In the genomic region with DNA sequence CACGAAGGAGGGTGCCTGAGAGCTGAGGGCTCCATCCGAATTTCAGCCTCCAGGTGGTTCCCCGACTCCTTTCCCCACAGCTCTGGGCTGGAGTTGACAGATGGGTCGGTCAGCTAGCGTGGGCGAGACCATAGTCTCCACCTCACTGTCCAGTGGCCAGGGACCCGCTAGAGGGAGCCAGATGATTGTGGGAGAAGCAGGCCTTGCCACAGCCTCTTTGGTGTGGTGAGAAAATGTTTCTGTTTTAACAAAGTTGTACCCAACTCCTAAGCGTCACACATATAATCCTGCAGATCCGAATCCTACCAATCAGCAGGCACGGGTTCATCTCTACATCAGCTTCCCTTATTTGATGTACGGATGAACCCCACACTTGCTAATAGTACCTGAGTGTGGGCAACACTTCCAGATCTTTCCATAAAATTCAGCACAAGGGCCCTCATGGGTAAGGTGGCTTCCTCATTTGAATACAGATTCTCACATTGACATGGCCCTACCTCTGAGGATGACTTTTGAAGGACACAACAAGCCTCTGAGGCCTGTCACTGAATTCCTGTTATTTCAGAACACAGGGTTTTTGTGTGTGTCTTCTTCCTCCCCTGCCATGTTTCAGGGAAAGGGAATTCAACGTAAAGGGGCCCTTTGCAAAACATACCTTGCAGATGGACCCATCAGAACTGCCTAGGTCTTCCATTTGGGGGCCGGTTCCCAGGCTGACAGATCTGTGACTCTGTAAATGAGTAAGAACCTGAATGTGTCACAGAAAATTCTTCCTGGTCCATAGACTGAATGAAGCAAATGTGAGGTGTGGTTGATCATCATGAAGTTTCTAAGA, we compare ENCODE assay signal across 1 cellular context.
TF ChIP-seq lines count a peak whose summit lies in the region.

No MANE protein-coding gene starts in this region.

TF ChIP-seq in GM12878, 131 proteins besides CTCF, POLR2A, EP300 and RAD21 (continued from another document and continues in another):
- TF ChIP-seq CREB1 (IDR thresholded peaks at IDR 0.05; ENCODE audit: low read depth): peak; percentile 63; the same call in 1 of the 2 replicates
- TF ChIP-seq SUZ12 (IDR thresholded peaks at IDR 0.05; ENCODE audit: unreplicated experiment): no peak
- TF ChIP-seq RB1 (IDR thresholded peaks at IDR 0.05; ENCODE audit: borderline replicate concordance): no peak; the same call in 1 of the 2 replicates
- TF ChIP-seq, protein P1, sequence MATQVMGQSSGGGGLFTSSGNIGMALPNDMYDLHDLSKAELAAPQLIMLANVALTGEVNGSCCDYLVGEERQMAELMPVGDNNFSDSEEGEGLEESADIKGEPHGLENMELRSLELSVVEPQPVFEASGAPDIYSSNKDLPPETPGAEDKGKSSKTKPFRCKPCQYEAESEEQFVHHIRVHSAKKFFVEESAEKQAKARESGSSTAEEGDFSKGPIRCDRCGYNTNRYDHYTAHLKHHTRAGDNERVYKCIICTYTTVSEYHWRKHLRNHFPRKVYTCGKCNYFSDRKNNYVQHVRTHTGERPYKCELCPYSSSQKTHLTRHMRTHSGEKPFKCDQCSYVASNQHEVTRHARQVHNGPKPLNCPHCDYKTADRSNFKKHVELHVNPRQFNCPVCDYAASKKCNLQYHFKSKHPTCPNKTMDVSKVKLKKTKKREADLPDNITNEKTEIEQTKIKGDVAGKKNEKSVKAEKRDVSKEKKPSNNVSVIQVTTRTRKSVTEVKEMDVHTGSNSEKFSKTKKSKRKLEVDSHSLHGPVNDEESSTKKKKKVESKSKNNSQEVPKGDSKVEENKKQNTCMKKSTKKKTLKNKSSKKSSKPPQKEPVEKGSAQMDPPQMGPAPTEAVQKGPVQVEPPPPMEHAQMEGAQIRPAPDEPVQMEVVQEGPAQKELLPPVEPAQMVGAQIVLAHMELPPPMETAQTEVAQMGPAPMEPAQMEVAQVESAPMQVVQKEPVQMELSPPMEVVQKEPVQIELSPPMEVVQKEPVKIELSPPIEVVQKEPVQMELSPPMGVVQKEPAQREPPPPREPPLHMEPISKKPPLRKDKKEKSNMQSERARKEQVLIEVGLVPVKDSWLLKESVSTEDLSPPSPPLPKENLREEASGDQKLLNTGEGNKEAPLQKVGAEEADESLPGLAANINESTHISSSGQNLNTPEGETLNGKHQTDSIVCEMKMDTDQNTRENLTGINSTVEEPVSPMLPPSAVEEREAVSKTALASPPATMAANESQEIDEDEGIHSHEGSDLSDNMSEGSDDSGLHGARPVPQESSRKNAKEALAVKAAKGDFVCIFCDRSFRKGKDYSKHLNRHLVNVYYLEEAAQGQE (IDR thresholded peaks at IDR 0.05; ENCODE audit: low read depth, low read length): no peak
- TF ChIP-seq JUNB (IDR thresholded peaks at IDR 0.05): peak; percentile 97
- 0 out of 2 replicates have a peak, but pooled peaks have one; percentile 46 for TF ChIP-seq RCOR1 (conservative IDR thresholded peaks at IDR 0.05; ENCODE audit: low read depth, low read length)
- TF ChIP-seq ELK1 (IDR thresholded peaks at IDR 0.05; ENCODE audit: low read depth, low read length): no peak
- peak; percentile 85 for TF ChIP-seq ATF2 (IDR thresholded peaks at IDR 0.05; ENCODE audit: low read length)
- TF ChIP-seq TBL1XR1 (IDR thresholded peaks at IDR 0.05; ENCODE audit: low read depth, low read length): peak; percentile 81
- peak; percentile 64 for TF ChIP-seq CUX1 (IDR thresholded peaks at IDR 0.05; ENCODE audit: insufficient replicate concordance, low read depth, low read length)
- TF ChIP-seq FOXM1 (IDR thresholded peaks at IDR 0.05; ENCODE audit: low read depth, low read length): peak; percentile 57; the same call in 1 of the 2 replicates
- TF ChIP-seq, protein P2, sequence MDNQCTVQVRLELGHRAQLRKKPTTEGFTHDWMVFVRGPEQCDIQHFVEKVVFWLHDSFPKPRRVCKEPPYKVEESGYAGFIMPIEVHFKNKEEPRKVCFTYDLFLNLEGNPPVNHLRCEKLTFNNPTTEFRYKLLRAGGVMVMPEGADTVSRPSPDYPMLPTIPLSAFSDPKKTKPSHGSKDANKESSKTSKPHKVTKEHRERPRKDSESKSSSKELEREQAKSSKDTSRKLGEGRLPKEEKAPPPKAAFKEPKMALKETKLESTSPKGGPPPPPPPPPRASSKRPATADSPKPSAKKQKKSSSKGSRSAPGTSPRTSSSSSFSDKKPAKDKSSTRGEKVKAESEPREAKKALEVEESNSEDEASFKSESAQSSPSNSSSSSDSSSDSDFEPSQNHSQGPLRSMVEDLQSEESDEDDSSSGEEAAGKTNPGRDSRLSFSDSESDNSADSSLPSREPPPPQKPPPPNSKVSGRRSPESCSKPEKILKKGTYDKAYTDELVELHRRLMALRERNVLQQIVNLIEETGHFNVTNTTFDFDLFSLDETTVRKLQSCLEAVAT (IDR thresholded peaks at IDR 0.05): peak; percentile 86
- peak; percentile 76 for TF ChIP-seq YY1 (IDR thresholded peaks at IDR 0.05; ENCODE audit: low read depth, low read length)
- peak; percentile 91 for TF ChIP-seq TCF7 (IDR thresholded peaks at IDR 0.05; ENCODE audit: borderline replicate concordance)
- TF ChIP-seq POLR2AphosphoS5 (IDR thresholded peaks at IDR 0.05; ENCODE audit: low read length): peak; percentile 64; the same call in 1 of the 2 replicates
- no peak for TF ChIP-seq ASH2L (IDR thresholded peaks at IDR 0.05; ENCODE audit: borderline replicate concordance, low read depth)
- no peak for TF ChIP-seq RAD51 (IDR thresholded peaks at IDR 0.05)
- TF ChIP-seq ZNF207 (IDR thresholded peaks at IDR 0.05; ENCODE audit: borderline replicate concordance): 0 out of 2 replicates have a peak, but pooled peaks have one; percentile 40
- peak; percentile 95 for TF ChIP-seq CBFB (IDR thresholded peaks at IDR 0.05; ENCODE audit: low read depth)
- TF ChIP-seq MXI1 (IDR thresholded peaks at IDR 0.05; ENCODE audit: low read depth, low read length): no peak; the same call in 1 of the 2 replicates
- peak in 1 of 2 experiments; percentile 51; a peak in 1 of 4 replicates for TF ChIP-seq SRF (IDR thresholded peaks at IDR 0.05; ENCODE audit: low read depth in 2 of 2, low read length in 2 of 2)
- 0 out of 2 replicates have a peak, but pooled peaks have one; percentile 44 for TF ChIP-seq SMAD5 (IDR thresholded peaks at IDR 0.05; ENCODE audit: low read depth)
- TF ChIP-seq, protein P3, sequence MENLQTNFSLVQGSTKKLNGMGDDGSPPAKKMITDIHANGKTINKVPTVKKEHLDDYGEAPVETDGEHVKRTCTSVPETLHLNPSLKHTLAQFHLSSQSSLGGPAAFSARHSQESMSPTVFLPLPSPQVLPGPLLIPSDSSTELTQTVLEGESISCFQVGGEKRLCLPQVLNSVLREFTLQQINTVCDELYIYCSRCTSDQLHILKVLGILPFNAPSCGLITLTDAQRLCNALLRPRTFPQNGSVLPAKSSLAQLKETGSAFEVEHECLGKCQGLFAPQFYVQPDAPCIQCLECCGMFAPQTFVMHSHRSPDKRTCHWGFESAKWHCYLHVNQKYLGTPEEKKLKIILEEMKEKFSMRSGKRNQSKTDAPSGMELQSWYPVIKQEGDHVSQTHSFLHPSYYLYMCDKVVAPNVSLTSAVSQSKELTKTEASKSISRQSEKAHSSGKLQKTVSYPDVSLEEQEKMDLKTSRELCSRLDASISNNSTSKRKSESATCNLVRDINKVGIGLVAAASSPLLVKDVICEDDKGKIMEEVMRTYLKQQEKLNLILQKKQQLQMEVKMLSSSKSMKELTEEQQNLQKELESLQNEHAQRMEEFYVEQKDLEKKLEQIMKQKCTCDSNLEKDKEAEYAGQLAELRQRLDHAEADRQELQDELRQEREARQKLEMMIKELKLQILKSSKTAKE (IDR thresholded peaks at IDR 0.05; ENCODE audit: low read depth, poor library complexity, severe bottlenecking): peak; percentile 83
- no peak; the same call in 1 of the 2 replicates for TF ChIP-seq MTA3 (IDR thresholded peaks at IDR 0.05; ENCODE audit: borderline replicate concordance, low read length)
- TF ChIP-seq ZSCAN29 (IDR thresholded peaks at IDR 0.05): 0 out of 2 replicates have a peak, but pooled peaks have one; percentile 61
- TF ChIP-seq PAX5 (IDR thresholded peaks at IDR 0.05; ENCODE audit: borderline replicate concordance, low read depth, low read length): peak; percentile 69; the same call in 1 of the 2 replicates
- no peak for TF ChIP-seq STAT1 (conservative IDR thresholded peaks at IDR 0.05)
- TF ChIP-seq, protein P4, sequence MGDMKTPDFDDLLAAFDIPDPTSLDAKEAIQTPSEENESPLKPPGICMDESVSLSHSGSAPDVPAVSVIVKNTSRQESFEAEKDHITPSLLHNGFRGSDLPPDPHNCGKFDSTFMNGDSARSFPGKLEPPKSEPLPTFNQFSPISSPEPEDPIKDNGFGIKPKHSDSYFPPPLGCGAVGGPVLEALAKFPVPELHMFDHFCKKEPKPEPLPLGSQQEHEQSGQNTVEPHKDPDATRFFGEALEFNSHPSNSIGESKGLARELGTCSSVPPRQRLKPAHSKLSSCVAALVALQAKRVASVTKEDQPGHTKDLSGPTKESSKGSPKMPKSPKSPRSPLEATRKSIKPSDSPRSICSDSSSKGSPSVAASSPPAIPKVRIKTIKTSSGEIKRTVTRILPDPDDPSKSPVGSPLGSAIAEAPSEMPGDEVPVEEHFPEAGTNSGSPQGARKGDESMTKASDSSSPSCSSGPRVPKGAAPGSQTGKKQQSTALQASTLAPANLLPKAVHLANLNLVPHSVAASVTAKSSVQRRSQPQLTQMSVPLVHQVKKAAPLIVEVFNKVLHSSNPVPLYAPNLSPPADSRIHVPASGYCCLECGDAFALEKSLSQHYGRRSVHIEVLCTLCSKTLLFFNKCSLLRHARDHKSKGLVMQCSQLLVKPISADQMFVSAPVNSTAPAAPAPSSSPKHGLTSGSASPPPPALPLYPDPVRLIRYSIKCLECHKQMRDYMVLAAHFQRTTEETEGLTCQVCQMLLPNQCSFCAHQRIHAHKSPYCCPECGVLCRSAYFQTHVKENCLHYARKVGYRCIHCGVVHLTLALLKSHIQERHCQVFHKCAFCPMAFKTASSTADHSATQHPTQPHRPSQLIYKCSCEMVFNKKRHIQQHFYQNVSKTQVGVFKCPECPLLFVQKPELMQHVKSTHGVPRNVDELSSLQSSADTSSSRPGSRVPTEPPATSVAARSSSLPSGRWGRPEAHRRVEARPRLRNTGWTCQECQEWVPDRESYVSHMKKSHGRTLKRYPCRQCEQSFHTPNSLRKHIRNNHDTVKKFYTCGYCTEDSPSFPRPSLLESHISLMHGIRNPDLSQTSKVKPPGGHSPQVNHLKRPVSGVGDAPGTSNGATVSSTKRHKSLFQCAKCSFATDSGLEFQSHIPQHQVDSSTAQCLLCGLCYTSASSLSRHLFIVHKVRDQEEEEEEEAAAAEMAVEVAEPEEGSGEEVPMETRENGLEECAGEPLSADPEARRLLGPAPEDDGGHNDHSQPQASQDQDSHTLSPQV (IDR thresholded peaks at IDR 0.05): peak; percentile 92
- TF ChIP-seq NFIC (IDR thresholded peaks at IDR 0.05; ENCODE audit: low read depth, low read length): peak; percentile 93
- peak; percentile 79; the same call in 1 of the 2 replicates for TF ChIP-seq TCF3 (IDR thresholded peaks at IDR 0.05; ENCODE audit: borderline replicate concordance, insufficient read depth, low read depth, low read length)
